In genomic region chr3:50971487-50971924, GRCh38 we compare ENCODE assay signal across 8 cellular contexts.
DNase-seq lines count a peak whose midpoint lies in the region; ATAC-seq and TF ChIP-seq lines count a peak whose summit lies in the region.

No MANE protein-coding gene starts in this region.

- H3K4me1 ChIP-seq in body of pancreas = no peaks in the 10 kb centered on the region

- DNase-seq in COLO829 (ENCODE audit: low spot score) = peak; percentile 82
- peak; percentile 54 for DNase-seq in NAMALWA (ENCODE audit: low spot score)
- peak; percentile 80 for DNase-seq in SW480 (ENCODE audit: low spot score)
- DNase-seq in body of pancreas = peak; percentile 33 to 58 (median 46)
- peak; percentile 78 for DNase-seq in left kidney (ENCODE audit: low read depth, low spot score)
- peak; percentile 3 to 25 for DNase-seq in stimulated activated CD8-positive, alpha-beta memory T cell treated with anti-CD3 and anti-CD28 coated beads, Interleukin-4, amount 100 ng/mL, for 1 hour (ENCODE audit: low read depth in 2 of 2, low spot score in 1 of 2)
- DNase-seq in C1 segment of cervical spinal cord (lab: John Stamatoyannopoulos, UW) = no peak

- no peak overlapping the region for H3K27ac ChIP-seq in body of pancreas

- intact Hi-C loops in body of pancreas (cut with DNase I) = no loop called here

- TF ChIP-seq CTCF in body of pancreas (IDR thresholded peaks at IDR 0.05) = peak; percentile 52 to 70 (median 64)

- H3K36me3 ChIP-seq in body of pancreas (replicated peaks in 1 of 2; ENCODE audit: insufficient read depth in 1 of 2, low read depth in 2 of 2) = no peaks in the 10 kb centered on the region

- H3K4me3 ChIP-seq in body of pancreas = no peak overlapping the region

- WGBS in body of pancreas, 2 donors = 0 to 9% methylated on average over 3 of the region's 3 CpGs

- no peak for TF ChIP-seq POLR2A in body of pancreas (IDR thresholded peaks at IDR 0.05)

- no peaks in the 10 kb centered on the region for H3K9me3 ChIP-seq in body of pancreas

- H3K27me3 ChIP-seq in body of pancreas = no peaks in the 10 kb centered on the region

- ATAC-seq in GM21367 (IDR thresholded peaks at IDR 0.05; ENCODE audit: unreplicated experiment) (peak; percentile 70), body of pancreas (peak; percentile 42)

Comparison
In these comparisons a context has a peak if more than half of its experiments do, and no peak if none do; other contexts are left out.
1. DNase-seq: peak in COLO829 (single experiment), NAMALWA (single experiment), SW480 (single experiment), body of pancreas (4 of 4), left kidney (single experiment) and stimulated activated CD8-positive, alpha-beta memory T cell treated with anti-CD3 and anti-CD28 coated beads, Interleukin-4, amount 100 ng/mL, for 1 hour (2 of 2); none in C1 segment of cervical spinal cord (0 of 14).